In genomic region chrX:73337366-73337765, GRCh38 we compare ENCODE assay signal across 1 cellular context.
TF ChIP-seq lines count a peak whose summit lies in the region.

No MANE protein-coding gene starts in this region.

TF ChIP-seq in H1, 55 proteins besides CTCF, POLR2A, EP300 and RAD21 (continued from another document):
- TF ChIP-seq TAF7 (optimal IDR thresholded peaks at IDR 0.05; ENCODE audit: borderline replicate concordance, low read depth, low read length), result no peak
- no peak for TF ChIP-seq KDM1A (IDR thresholded peaks at IDR 0.05; ENCODE audit: borderline replicate concordance, low read length)
- TF ChIP-seq RXRA (IDR thresholded peaks at IDR 0.05; ENCODE audit: insufficient read depth, low read depth, low read length), result no peak
- TF ChIP-seq GTF2F1 (IDR thresholded peaks at IDR 0.05; ENCODE audit: borderline replicate concordance, low read depth, low read length), result no peak
- no peak for TF ChIP-seq E2F6 (IDR thresholded peaks at IDR 0.05)
